ENCODE assay signal across 1 cellular context in the genomic region with DNA sequence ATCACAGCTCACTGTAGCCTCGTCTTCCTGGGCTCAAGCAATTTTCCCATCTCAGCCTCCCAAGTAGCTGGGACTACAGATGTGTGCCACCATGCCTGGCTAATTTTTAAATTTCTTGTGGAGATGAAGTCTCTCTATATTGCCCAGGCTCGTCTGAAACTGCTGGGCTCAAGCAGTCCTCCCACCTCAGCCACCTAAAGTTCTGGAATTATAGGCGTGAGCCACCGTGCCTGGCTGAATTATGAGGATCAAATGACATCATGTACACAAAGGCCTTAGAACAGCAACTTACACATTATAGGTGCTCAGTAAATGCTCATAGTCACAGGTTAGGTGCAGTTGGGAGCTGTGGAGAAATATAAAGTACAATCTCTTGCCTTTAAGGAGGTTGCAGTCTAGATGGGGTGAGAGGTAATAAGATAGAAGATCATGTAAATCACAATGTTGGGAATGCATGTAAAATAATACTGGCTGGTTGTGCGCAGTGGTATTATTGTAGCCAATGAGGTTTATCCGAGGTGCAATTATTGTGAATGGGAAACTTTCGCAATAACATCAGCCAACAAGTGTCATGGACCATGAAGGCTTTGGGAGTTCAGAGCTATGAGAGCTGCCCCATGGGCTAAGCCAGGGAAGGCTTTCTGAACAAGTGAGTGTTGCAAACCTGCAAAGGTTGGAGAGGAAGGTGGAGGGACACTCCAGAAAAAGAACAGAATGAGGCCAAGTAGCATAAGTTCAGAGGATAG.
TF ChIP-seq lines count a peak whose summit lies in the region.

No MANE protein-coding gene starts in this region.

TF ChIP-seq in HepG2, 621 proteins besides CTCF, POLR2A, EP300 and RAD21:
- TF ChIP-seq, protein P1, sequence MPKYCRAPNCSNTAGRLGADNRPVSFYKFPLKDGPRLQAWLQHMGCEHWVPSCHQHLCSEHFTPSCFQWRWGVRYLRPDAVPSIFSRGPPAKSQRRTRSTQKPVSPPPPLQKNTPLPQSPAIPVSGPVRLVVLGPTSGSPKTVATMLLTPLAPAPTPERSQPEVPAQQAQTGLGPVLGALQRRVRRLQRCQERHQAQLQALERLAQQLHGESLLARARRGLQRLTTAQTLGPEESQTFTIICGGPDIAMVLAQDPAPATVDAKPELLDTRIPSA (CRISPR knock-in tag; IDR thresholded peaks at IDR 0.05; ENCODE audit: borderline replicate concordance): no peak
- no peak for TF ChIP-seq ZNF792 (CRISPR knock-in tag; IDR thresholded peaks at IDR 0.05)
- TF ChIP-seq MYNN (CRISPR knock-in tag; IDR thresholded peaks at IDR 0.05; ENCODE audit: low read depth): no peak
- TF ChIP-seq CEBPB (IDR thresholded peaks at IDR 0.05; ENCODE audit: borderline replicate concordance, low read depth, low read length): peak; percentile 81
- peak; percentile 57 for TF ChIP-seq CEBPG (CRISPR knock-in tag; IDR thresholded peaks at IDR 0.05)
- TF ChIP-seq ZNF253 (CRISPR knock-in tag; IDR thresholded peaks at IDR 0.05; ENCODE audit: borderline replicate concordance): no peak
- TF ChIP-seq GATAD2A (CRISPR knock-in tag; IDR thresholded peaks at IDR 0.05): no peak
- no peak for TF ChIP-seq MTA1 (CRISPR knock-in tag; IDR thresholded peaks at IDR 0.05; ENCODE audit: borderline replicate concordance)
- TF ChIP-seq, protein P2, sequence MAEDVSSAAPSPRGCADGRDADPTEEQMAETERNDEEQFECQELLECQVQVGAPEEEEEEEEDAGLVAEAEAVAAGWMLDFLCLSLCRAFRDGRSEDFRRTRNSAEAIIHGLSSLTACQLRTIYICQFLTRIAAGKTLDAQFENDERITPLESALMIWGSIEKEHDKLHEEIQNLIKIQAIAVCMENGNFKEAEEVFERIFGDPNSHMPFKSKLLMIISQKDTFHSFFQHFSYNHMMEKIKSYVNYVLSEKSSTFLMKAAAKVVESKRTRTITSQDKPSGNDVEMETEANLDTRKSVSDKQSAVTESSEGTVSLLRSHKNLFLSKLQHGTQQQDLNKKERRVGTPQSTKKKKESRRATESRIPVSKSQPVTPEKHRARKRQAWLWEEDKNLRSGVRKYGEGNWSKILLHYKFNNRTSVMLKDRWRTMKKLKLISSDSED (CRISPR knock-in tag; IDR thresholded peaks at IDR 0.05): no peak
- TF ChIP-seq NFYC (CRISPR knock-in tag; IDR thresholded peaks at IDR 0.05): no peak
